24 cellular contexts compared by ENCODE assay signal in the genomic region with DNA sequence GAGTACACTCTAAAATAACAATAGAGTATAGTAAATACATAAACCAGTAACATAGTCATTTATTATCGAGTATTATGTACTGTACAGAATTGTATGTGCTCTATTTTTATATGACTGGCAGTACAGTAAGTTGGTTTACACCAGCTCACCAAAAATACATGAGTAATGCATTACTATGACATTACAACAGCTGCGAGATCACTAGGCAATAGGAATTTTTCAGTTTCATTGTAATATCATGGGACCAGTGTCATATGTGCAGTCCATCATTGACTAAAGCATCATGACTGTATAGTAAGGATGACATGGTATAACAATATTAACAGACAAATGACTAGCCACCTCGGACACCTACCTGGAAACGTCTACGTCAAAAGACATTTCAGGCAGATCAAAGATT.
"Had no signal": no experiment of that assay in that cellular context is flagged by ENCODE, and none has a peak within 500 bp of the region (broad histone marks: within the 10 kb centered on the region; RNA-seq: fewer than 3 reads in every experiment).

No MANE protein-coding gene starts in this region.

- DNase-seq: dorsolateral prefrontal cortex; effector CD8-positive, alpha-beta T cell; foreskin melanocyte; heart left ventricle; hippocampal formation; kidney glomerular epithelial cell; midbrain; nucleus accumbens; ovary; sigmoid colon; small intestine; stimulated activated CD4-positive, alpha-beta T cell treated with anti-CD3 and anti-CD28 coated beads, Interleukin-12 subunit alpha, Interleukin-12 subunit beta, amount 100 ng/mL, for 4 hours; stimulated activated naive CD4-positive, alpha-beta T cell treated with Interleukin-2 at 50 U/mL for 16 hours; thyroid gland; uterus had no signal

- H3K36me3 Mint-ChIP-seq: memory B cell; natural killer cell treated with Interleukin-12 subunit alpha and Interleukin-12 subunit beta and Interleukin-15 and Interleukin-18, amount 100 ng/mL, for 72 hours; neural progenitor cell had no signal

- H3K27ac Mint-ChIP-seq: memory B cell; natural killer cell treated with Interleukin-12 subunit alpha and Interleukin-12 subunit beta and Interleukin-15 and Interleukin-18, amount 100 ng/mL, for 72 hours; neural progenitor cell; type B pancreatic cell had no signal

- H3K4me3 Mint-ChIP-seq: memory B cell; natural killer cell treated with Interleukin-12 subunit alpha and Interleukin-12 subunit beta and Interleukin-15 and Interleukin-18, amount 100 ng/mL, for 72 hours; neural progenitor cell; type B pancreatic cell had no signal

- H3K4me1 Mint-ChIP-seq: memory B cell had no signal

- ATAC-seq: heart left ventricle; left lobe of liver; natural killer cell treated with Interleukin-12 subunit alpha and Interleukin-12 subunit beta and Interleukin-15 and Interleukin-18, amount 100 ng/mL, for 72 hours had no signal

- H3K9me3 Mint-ChIP-seq: memory B cell; natural killer cell treated with Interleukin-12 subunit alpha and Interleukin-12 subunit beta and Interleukin-15 and Interleukin-18, amount 100 ng/mL, for 72 hours; neural progenitor cell had no signal

- H3K27me3 Mint-ChIP-seq: type B pancreatic cell had no signal

- H3K4me3 ChIP-seq: coronary artery, dorsolateral prefrontal cortex, esophagus muscularis mucosa, heart left ventricle, neural progenitor cell, ovary, right atrium auricular region, sigmoid colon, suprapubic skin, thyroid gland, uterus had no signal
